Comparison of ENCODE assay signal across 26 cellular contexts in genomic region chr1:174366946-174367345, GRCh38.
"Had no signal": no experiment of that assay in that cellular context is flagged by ENCODE, and none has a peak within 500 bp of the region (broad histone marks: within the 10 kb centered on the region; RNA-seq: fewer than 3 reads in every experiment).

No MANE protein-coding gene starts in this region.

- H3K36me3 ChIP-seq: brain microvascular endothelial cell, SJCRH30, WERI-Rb-1 had no signal

- H3K4me2 ChIP-seq: SK-N-SH had no signal

- DNase-seq: activated CD4-positive, alpha-beta memory T cell treated with anti-CD3 and anti-CD28 coated beads, Interleukin-2, amount 10 ng/mL, durations not matched to agents 7 days and 5 days; activated CD4-positive, alpha-beta T cell treated with anti-CD3 and anti-CD28 coated beads for 1 hour; activated CD4-positive, alpha-beta T cell treated with anti-CD3 and anti-CD28 coated beads for 48 hours; activated CD4-positive, CD25-positive, alpha-beta regulatory T cell; activated CD8-positive, alpha-beta memory T cell treated with anti-CD3 and anti-CD28 coated beads for 24 hours; activated CD8-positive, alpha-beta memory T cell treated with anti-CD3 and anti-CD28 coated beads, Interleukin-2, amount 10 ng/mL, durations not matched to agents 7 days and 5 days; activated CD8-positive, alpha-beta memory T cell treated with anti-CD3 and anti-CD28 coated beads, Interleukin-2, amount 50 U/mL, for 48 hours; activated effector memory CD4-positive, alpha-beta T cell treated with Interleukin-2 at 50 U/mL for 16 hours; activated naive CD4-positive, alpha-beta T cell treated with anti-CD3 and anti-CD28 coated beads, Interleukin-2, amount 50 U/mL, for 16 hours; activated naive CD8-positive, alpha-beta T cell treated with anti-CD3 and anti-CD28 coated beads for 36 hours; activated T-cell treated with anti-CD3 and anti-CD28 coated beads, Interleukin-2, amount 50 U/mL, for 48 hours; amniotic stem cell; aorta; brain microvascular endothelial cell; NCI-H1105 treated with DMSO at 0.1 percent for 48 hours; NCI-H1436; NCI-H1694; NCI-H1930; NCI-H2081 treated with DMSO at 0.1 percent for 48 hours; NCI-H345; NCI-H524 treated with DMSO at 0.1 percent for 48 hours; SHP77; SJCRH30; SK-N-SH; WERI-Rb-1 had no signal

- H3K9me2 ChIP-seq: SK-N-SH had no signal

- H3K27ac Mint-ChIP-seq: activated CD4-positive, alpha-beta memory T cell treated with anti-CD3 and anti-CD28 coated beads, Interleukin-2, amount 10 ng/mL, durations not matched to agents 7 days and 5 days; activated CD8-positive, alpha-beta memory T cell treated with anti-CD3 and anti-CD28 coated beads, Interleukin-2, amount 10 ng/mL, durations not matched to agents 7 days and 5 days; activated naive CD8-positive, alpha-beta T cell treated with anti-CD3 and anti-CD28 coated beads for 36 hours; T-helper 1 cell treated with Interleukin-12 subunit alpha and Interleukin-12 subunit beta and Interleukin-4 antibody, amounts not matched to agents 30 μg/mL and 1 μg/mL, for 36 hours had no signal

- H3K27me3 ChIP-seq: brain microvascular endothelial cell, SJCRH30 had no signal

- H3K4me3 ChIP-seq: SJCRH30 had no signal

- H3K27ac ChIP-seq: brain microvascular endothelial cell, SJCRH30, WERI-Rb-1 had no signal

- H3K9me3 Mint-ChIP-seq: activated CD4-positive, alpha-beta memory T cell treated with anti-CD3 and anti-CD28 coated beads, Interleukin-2, amount 10 ng/mL, durations not matched to agents 7 days and 5 days; activated naive CD8-positive, alpha-beta T cell treated with anti-CD3 and anti-CD28 coated beads for 36 hours; T-helper 1 cell treated with Interleukin-12 subunit alpha and Interleukin-12 subunit beta and Interleukin-4 antibody, amounts not matched to agents 30 μg/mL and 1 μg/mL, for 36 hours had no signal

- H3K9ac ChIP-seq: SK-N-SH had no signal

- H3K27me3 Mint-ChIP-seq: activated CD4-positive, alpha-beta memory T cell treated with anti-CD3 and anti-CD28 coated beads, Interleukin-2, amount 10 ng/mL, durations not matched to agents 7 days and 5 days; activated CD8-positive, alpha-beta memory T cell treated with anti-CD3 and anti-CD28 coated beads, Interleukin-2, amount 10 ng/mL, durations not matched to agents 7 days and 5 days; activated naive CD8-positive, alpha-beta T cell treated with anti-CD3 and anti-CD28 coated beads for 36 hours had no signal

- H3K4me1 Mint-ChIP-seq: activated CD4-positive, alpha-beta memory T cell treated with anti-CD3 and anti-CD28 coated beads, Interleukin-2, amount 10 ng/mL, durations not matched to agents 7 days and 5 days; activated CD8-positive, alpha-beta memory T cell treated with anti-CD3 and anti-CD28 coated beads, Interleukin-2, amount 10 ng/mL, durations not matched to agents 7 days and 5 days; activated naive CD8-positive, alpha-beta T cell treated with anti-CD3 and anti-CD28 coated beads for 36 hours had no signal

- H3K4me3 Mint-ChIP-seq: activated CD4-positive, alpha-beta memory T cell treated with anti-CD3 and anti-CD28 coated beads, Interleukin-2, amount 10 ng/mL, durations not matched to agents 7 days and 5 days; activated CD8-positive, alpha-beta memory T cell treated with anti-CD3 and anti-CD28 coated beads, Interleukin-2, amount 10 ng/mL, durations not matched to agents 7 days and 5 days; activated naive CD8-positive, alpha-beta T cell treated with anti-CD3 and anti-CD28 coated beads for 36 hours; T-helper 1 cell treated with Interleukin-12 subunit alpha and Interleukin-12 subunit beta and Interleukin-4 antibody, amounts not matched to agents 30 μg/mL and 1 μg/mL, for 36 hours had no signal

- H3K4me1 ChIP-seq: SJCRH30 had no signal

- H3K9me3 ChIP-seq: SJCRH30, SK-N-SH had no signal
